In genomic region chr1:110976089-110976488, GRCh38 we compare ENCODE assay signal across 24 cellular contexts.
"Had no signal": no experiment of that assay in that cellular context is flagged by ENCODE, and none has a peak within 500 bp of the region (broad histone marks: within the 10 kb centered on the region; RNA-seq: fewer than 3 reads in every experiment).

No MANE protein-coding gene starts in this region.

- H3K36me3 ChIP-seq: ascending aorta, heart right ventricle, left ventricle myocardium inferior, tibial artery had no signal

- H3K9me3 ChIP-seq: tibial artery had no signal

- H3K4me3 ChIP-seq: ascending aorta, heart right ventricle, left ventricle myocardium inferior, tibial artery had no signal

- ATAC-seq: heart right ventricle had no signal

- DNase-seq: activated CD4-positive, alpha-beta T cell treated with anti-CD3 and anti-CD28 coated beads for 1 hour; activated CD8-positive, alpha-beta memory T cell treated with anti-CD3 and anti-CD28 coated beads for 24 hours; activated CD8-positive, alpha-beta memory T cell treated with anti-CD3 and anti-CD28 coated beads, Interleukin-2, amount 50 U/mL, for 48 hours; activated effector memory CD4-positive, alpha-beta T cell treated with Interleukin-2 at 50 U/mL for 16 hours; activated T-cell treated with anti-CD3 and anti-CD28 coated beads, Interleukin-2, amount 50 U/mL, for 48 hours; cortex of kidney; erythroblast; heart right ventricle; immature natural killer cell; kidney glomerular epithelial cell; left ventricle myocardium inferior; mammary epithelial cell; midbrain; nephron progenitor cell; nucleus accumbens; posterior cingulate gyrus; retina; stimulated activated CD4-positive, alpha-beta T cell treated with anti-CD3 and anti-CD28 coated beads, Interleukin-12 subunit alpha, Interleukin-12 subunit beta, amount 100 ng/mL, for 4 hours; stimulated activated CD4-positive, alpha-beta T cell treated with anti-CD3 and anti-CD28 coated beads, Interleukin-1b, Interleukin-23, amount 100 ng/mL, for 48 hours; stimulated activated CD8-positive, alpha-beta memory T cell treated with anti-CD3 and anti-CD28 coated beads, Interleukin-4, amount 100 ng/mL, for 48 hours; stimulated activated naive CD4-positive, alpha-beta T cell treated with Interleukin-2 at 50 U/mL for 16 hours; tibial artery had no signal

- H3K27ac ChIP-seq: ascending aorta, heart right ventricle, left ventricle myocardium inferior, tibial artery, VCaP had no signal

- H3K4me1 ChIP-seq: ascending aorta, heart right ventricle, left ventricle myocardium inferior, tibial artery had no signal

- H3K27me3 ChIP-seq: ascending aorta, tibial artery had no signal
